Comparison of ENCODE assay signal across 10 cellular contexts in genomic region chr10:93461807-93462178, GRCh38.
A peak's percentile ranks its signal among the peaks of the same experiment; 100 is the strongest.
DNase-seq lines count a peak whose midpoint lies in the region; ATAC-seq, FAIRE-seq and TF ChIP-seq lines count a peak whose summit lies in the region.
"Had no signal": no experiment of that assay in that cellular context is flagged by ENCODE, and none has a peak within 500 bp of the region (broad histone marks: within the 10 kb centered on the region; RNA-seq: fewer than 3 reads in every experiment).

No MANE protein-coding gene starts in this region.

- H3K4me3 Mint-ChIP-seq in dendritic cell treated with granulocyte-macrophage colony-stimulating factor and Interleukin-4, amounts not matched to agents 40 ng/mL and 50 ng/mL, for 4 days = no peak overlapping the region
- H3K4me3 Mint-ChIP-seq: T-helper 1 cell treated with Interleukin-12 subunit alpha and Interleukin-12 subunit beta and Interleukin-4 antibody, amounts not matched to agents 30 μg/mL and 1 μg/mL, for 36 hours had no signal

- no peaks in the 10 kb centered on the region for H3K27me3 Mint-ChIP-seq in dendritic cell treated with granulocyte-macrophage colony-stimulating factor and Interleukin-4, amounts not matched to agents 40 ng/mL and 50 ng/mL, for 4 days

- H3K27me3 ChIP-seq in rectal smooth muscle tissue (ENCODE audit: control insufficient read depth, insufficient read depth, low read length) = no peaks in the 10 kb centered on the region

- H3K4me1 Mint-ChIP-seq in dendritic cell treated with granulocyte-macrophage colony-stimulating factor and Interleukin-4, amounts not matched to agents 40 ng/mL and 50 ng/mL, for 4 days (ENCODE audit: low read depth) = peaks cover 66% of the 10 kb centered on the region

- peaks cover 44% of the 10 kb centered on the region for H3K4me1 ChIP-seq in rectal smooth muscle tissue (ENCODE audit: control insufficient read depth, insufficient read depth, low read length)

- ATAC-seq in HG02763 (IDR thresholded peaks at IDR 0.05; ENCODE audit: unreplicated experiment) (no peak), GM19324 (IDR thresholded peaks at IDR 0.05; ENCODE audit: low FRiP score, unreplicated experiment) (no peak)

- H3K36me3 ChIP-seq in rectal smooth muscle tissue (ENCODE audit: control insufficient read depth, insufficient read depth, low read length) = no peaks in the 10 kb centered on the region

- H3K9me3 Mint-ChIP-seq in dendritic cell treated with granulocyte-macrophage colony-stimulating factor and Interleukin-4, amounts not matched to agents 40 ng/mL and 50 ng/mL, for 4 days = no peaks in the 10 kb centered on the region
- H3K9me3 Mint-ChIP-seq: T-helper 1 cell treated with Interleukin-12 subunit alpha and Interleukin-12 subunit beta and Interleukin-4 antibody, amounts not matched to agents 30 μg/mL and 1 μg/mL, for 36 hours had no signal

- intact Hi-C loops in dendritic cell treated with granulocyte-macrophage colony-stimulating factor and Interleukin-4, amounts not matched to agents 40 ng/mL and 50 ng/mL, for 4 days (cut with micrococcal nuclease) = no loop called here

- peak overlapping the region; percentile 80 for H3K27ac ChIP-seq in rectal smooth muscle tissue (ENCODE audit: low read depth, low read length)

- H3K27ac Mint-ChIP-seq in dendritic cell treated with granulocyte-macrophage colony-stimulating factor and Interleukin-4, amounts not matched to agents 40 ng/mL and 50 ng/mL, for 4 days = peak overlapping the region; percentile 13
- H3K27ac Mint-ChIP-seq: T-helper 1 cell treated with Interleukin-12 subunit alpha and Interleukin-12 subunit beta and Interleukin-4 antibody, amounts not matched to agents 30 μg/mL and 1 μg/mL, for 36 hours had no signal

- TF ChIP-seq CTCF in D721Med (IDR thresholded peaks at IDR 0.05; ENCODE audit: insufficient read depth, missing control alignments) = no peak

- H3K4me3 ChIP-seq in rectal smooth muscle tissue (ENCODE audit: low read length) = no peak overlapping the region

- DNase-seq in GM03348 (ENCODE audit: low spot score) (peak; percentile 38), NCI-H2196 (lab: John Stamatoyannopoulos, UW; ENCODE audit: unreplicated experiment) (peak; percentile 58), D721Med (ENCODE audit: insufficient read length, low spot score) (no peak)
- no peak for DNase-seq in activated CD4-positive, CD25-positive, alpha-beta regulatory T cell (lab: John Stamatoyannopoulos, UW)
- DNase-seq: cortex of kidney had no signal

- FAIRE-seq in D721Med (lab: Jason Lieb, UNC) = no peak

- peaks cover 16% of the 10 kb centered on the region for H3K36me3 Mint-ChIP-seq in dendritic cell treated with granulocyte-macrophage colony-stimulating factor and Interleukin-4, amounts not matched to agents 40 ng/mL and 50 ng/mL, for 4 days (ENCODE audit: low read depth)

- H3K9ac ChIP-seq in rectal smooth muscle tissue (ENCODE audit: low read length) = no peak overlapping the region

Comparison
In these comparisons a context has a peak if more than half of its experiments do, and no peak if none do; other contexts are left out.
1. DNase-seq: peak in GM03348 (single experiment) and NCI-H2196 (single experiment); none in D721Med (single experiment) and activated CD4-positive, CD25-positive, alpha-beta regulatory T cell (0 of 4).